ENCODE assay signal across 1 cellular context in the genomic region with DNA sequence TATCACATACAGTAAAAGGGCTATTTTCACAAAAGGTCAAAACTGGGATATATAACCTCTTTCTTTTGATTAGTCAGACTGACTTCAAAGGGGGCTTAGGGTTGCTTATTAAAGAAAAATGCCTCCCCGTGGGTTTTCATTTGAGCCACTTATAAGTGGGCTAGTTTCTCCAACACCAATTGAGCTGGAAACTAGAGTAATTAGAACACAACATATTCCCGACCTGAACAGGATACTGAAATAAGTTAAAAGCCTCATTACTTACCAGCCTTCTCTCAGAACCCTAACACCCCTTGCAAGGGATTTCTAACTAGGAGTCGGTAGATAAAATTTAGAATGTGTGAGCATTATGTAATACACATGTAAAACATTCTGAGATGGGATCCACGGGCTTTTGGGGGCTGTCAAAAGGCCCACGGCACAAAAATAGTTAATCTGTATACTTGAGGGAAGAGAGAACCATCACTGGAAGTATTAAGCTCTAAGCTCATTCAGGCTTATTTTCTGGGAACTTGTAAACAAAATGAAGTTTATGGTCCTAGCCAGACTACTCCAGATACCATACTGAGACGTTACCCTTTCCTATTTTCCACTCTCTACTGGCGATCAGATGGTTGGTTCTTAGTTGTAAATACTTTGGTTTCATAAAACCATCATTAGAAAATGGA.
TF ChIP-seq lines count a peak whose summit lies in the region.

No MANE protein-coding gene starts in this region.

TF ChIP-seq in HepG2, 621 proteins besides CTCF, POLR2A, EP300 and RAD21:
- TF ChIP-seq, protein P1, sequence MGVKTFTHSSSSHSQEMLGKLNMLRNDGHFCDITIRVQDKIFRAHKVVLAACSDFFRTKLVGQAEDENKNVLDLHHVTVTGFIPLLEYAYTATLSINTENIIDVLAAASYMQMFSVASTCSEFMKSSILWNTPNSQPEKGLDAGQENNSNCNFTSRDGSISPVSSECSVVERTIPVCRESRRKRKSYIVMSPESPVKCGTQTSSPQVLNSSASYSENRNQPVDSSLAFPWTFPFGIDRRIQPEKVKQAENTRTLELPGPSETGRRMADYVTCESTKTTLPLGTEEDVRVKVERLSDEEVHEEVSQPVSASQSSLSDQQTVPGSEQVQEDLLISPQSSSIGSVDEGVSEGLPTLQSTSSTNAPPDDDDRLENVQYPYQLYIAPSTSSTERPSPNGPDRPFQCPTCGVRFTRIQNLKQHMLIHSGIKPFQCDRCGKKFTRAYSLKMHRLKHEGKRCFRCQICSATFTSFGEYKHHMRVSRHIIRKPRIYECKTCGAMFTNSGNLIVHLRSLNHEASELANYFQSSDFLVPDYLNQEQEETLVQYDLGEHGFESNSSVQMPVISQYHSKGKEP (CRISPR knock-in tag; IDR thresholded peaks at IDR 0.05): no peak
- TF ChIP-seq MTF1 (CRISPR knock-in tag; IDR thresholded peaks at IDR 0.05) (no peak), MYNN (CRISPR knock-in tag; IDR thresholded peaks at IDR 0.05; ENCODE audit: low read depth) (no peak), NFIC (IDR thresholded peaks at IDR 0.05; ENCODE audit: low read length) (0 out of 2 replicates have a peak, but pooled peaks have one; percentile 15), ZNF17 (CRISPR knock-in tag; IDR thresholded peaks at IDR 0.05) (no peak), ZNF652 (CRISPR knock-in tag; IDR thresholded peaks at IDR 0.05; ENCODE audit: borderline replicate concordance, low read depth) (peak; percentile 68), NR2F1 (CRISPR knock-in tag; IDR thresholded peaks at IDR 0.05) (no peak)
- TF ChIP-seq, protein P2, sequence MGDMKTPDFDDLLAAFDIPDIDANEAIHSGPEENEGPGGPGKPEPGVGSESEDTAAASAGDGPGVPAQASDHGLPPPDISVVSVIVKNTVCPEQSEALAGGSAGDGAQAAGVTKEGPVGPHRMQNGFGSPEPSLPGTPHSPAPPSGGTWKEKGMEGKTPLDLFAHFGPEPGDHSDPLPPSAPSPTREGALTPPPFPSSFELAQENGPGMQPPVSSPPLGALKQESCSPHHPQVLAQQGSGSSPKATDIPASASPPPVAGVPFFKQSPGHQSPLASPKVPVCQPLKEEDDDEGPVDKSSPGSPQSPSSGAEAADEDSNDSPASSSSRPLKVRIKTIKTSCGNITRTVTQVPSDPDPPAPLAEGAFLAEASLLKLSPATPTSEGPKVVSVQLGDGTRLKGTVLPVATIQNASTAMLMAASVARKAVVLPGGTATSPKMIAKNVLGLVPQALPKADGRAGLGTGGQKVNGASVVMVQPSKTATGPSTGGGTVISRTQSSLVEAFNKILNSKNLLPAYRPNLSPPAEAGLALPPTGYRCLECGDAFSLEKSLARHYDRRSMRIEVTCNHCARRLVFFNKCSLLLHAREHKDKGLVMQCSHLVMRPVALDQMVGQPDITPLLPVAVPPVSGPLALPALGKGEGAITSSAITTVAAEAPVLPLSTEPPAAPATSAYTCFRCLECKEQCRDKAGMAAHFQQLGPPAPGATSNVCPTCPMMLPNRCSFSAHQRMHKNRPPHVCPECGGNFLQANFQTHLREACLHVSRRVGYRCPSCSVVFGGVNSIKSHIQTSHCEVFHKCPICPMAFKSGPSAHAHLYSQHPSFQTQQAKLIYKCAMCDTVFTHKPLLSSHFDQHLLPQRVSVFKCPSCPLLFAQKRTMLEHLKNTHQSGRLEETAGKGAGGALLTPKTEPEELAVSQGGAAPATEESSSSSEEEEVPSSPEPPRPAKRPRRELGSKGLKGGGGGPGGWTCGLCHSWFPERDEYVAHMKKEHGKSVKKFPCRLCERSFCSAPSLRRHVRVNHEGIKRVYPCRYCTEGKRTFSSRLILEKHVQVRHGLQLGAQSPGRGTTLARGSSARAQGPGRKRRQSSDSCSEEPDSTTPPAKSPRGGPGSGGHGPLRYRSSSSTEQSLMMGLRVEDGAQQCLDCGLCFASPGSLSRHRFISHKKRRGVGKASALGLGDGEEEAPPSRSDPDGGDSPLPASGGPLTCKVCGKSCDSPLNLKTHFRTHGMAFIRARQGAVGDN (CRISPR knock-in tag; IDR thresholded peaks at IDR 0.05): no peak
